ENCODE assay signal across 32 cellular contexts in genomic region chr2:144094408-144095151, GRCh38.
"Had no signal": no experiment of that assay in that cellular context is flagged by ENCODE, and none has a peak within 500 bp of the region (broad histone marks: within the 10 kb centered on the region; RNA-seq: fewer than 3 reads in every experiment).

No MANE protein-coding gene starts in this region.

- H3K27ac Mint-ChIP-seq: activated CD4-positive, alpha-beta memory T cell treated with anti-CD3 and anti-CD28 coated beads for 36 hours; activated naive CD4-positive, alpha-beta T cell treated with anti-CD3 and anti-CD28 coated beads, Interleukin-2, amount 50 U/mL, for 24 hours; activated T-helper 1 cell treated with anti-CD3 and anti-CD28 coated beads, Interleukin-12 subunit alpha, Interleukin-12 subunit beta, Interleukin-2, Interleukin-4 antibody, amounts not matched to agents 30 ng/mL and 10 ng/mL and 1 ng/mL, durations not matched to agents 14 hours and 24 hours and 36 hours; brain; T-helper 1 cell treated with Interleukin-12 subunit alpha and Interleukin-12 subunit beta and Interleukin-4 antibody, amounts not matched to agents 30 μg/mL and 1 μg/mL, for 36 hours; T-helper 2 cell treated with Interferon-gamma antibody and Interleukin-4, amounts not matched to agents 5 μg/mL and 100 μg/mL, for 36 hours had no signal

- ATAC-seq: PC-3 had no signal

- DNase-seq: activated CD4-positive, alpha-beta memory T cell treated with anti-CD3 and anti-CD28 coated beads for 36 hours; activated CD4-positive, alpha-beta T cell treated with anti-CD3 and anti-CD28 coated beads, Interleukin-2, amount 50 U/mL, for 1 hour; activated CD8-positive, alpha-beta memory T cell treated with anti-CD3 and anti-CD28 coated beads, Interleukin-2, amount 50 U/mL, for 4 hours; activated effector memory CD4-positive, alpha-beta T cell treated with Interleukin-2 at 50 U/mL for 16 hours; anterior cingulate cortex; caudate nucleus; cerebellar nuclear complex; Kasumi-1; KG1; MG63; NCI-H1048; NCI-H1105 treated with DMSO at 0.1 percent for 48 hours; NCI-H1436; NCI-H1694; NCI-H1930; NCI-H2171; NCI-H510A; NCI-H526; NCI-H748 treated with DMSO at 0.1 percent for 48 hours; NK-92 treated with Interleukin-12 subunit alpha and Interleukin-12 subunit beta, amount 100 ng/mL, for 24 hours; PC-3; Peyer's patch; RPMI8226; SHP77 treated with DMSO at 0.1 percent for 48 hours; SK-N-SH had no signal

- FAIRE-seq: bronchial epithelial cell, TTC549 had no signal

- H3K27me3 Mint-ChIP-seq: activated CD4-positive, alpha-beta memory T cell treated with anti-CD3 and anti-CD28 coated beads for 36 hours; activated naive CD4-positive, alpha-beta T cell treated with anti-CD3 and anti-CD28 coated beads, Interleukin-2, amount 50 U/mL, for 24 hours had no signal

- H3K4me3 Mint-ChIP-seq: activated CD4-positive, alpha-beta memory T cell treated with anti-CD3 and anti-CD28 coated beads for 36 hours; activated naive CD4-positive, alpha-beta T cell treated with anti-CD3 and anti-CD28 coated beads, Interleukin-2, amount 50 U/mL, for 24 hours; activated T-helper 1 cell treated with anti-CD3 and anti-CD28 coated beads, Interleukin-12 subunit alpha, Interleukin-12 subunit beta, Interleukin-2, Interleukin-4 antibody, amounts not matched to agents 30 ng/mL and 10 ng/mL and 1 ng/mL, durations not matched to agents 14 hours and 24 hours and 36 hours; brain; T-helper 1 cell treated with Interleukin-12 subunit alpha and Interleukin-12 subunit beta and Interleukin-4 antibody, amounts not matched to agents 30 μg/mL and 1 μg/mL, for 36 hours; T-helper 2 cell treated with Interferon-gamma antibody and Interleukin-4, amounts not matched to agents 5 μg/mL and 100 μg/mL, for 36 hours had no signal

- H3K4me1 Mint-ChIP-seq: activated naive CD4-positive, alpha-beta T cell treated with anti-CD3 and anti-CD28 coated beads, Interleukin-2, amount 50 U/mL, for 24 hours had no signal
